8 cellular contexts compared by ENCODE assay signal in the genomic region with DNA sequence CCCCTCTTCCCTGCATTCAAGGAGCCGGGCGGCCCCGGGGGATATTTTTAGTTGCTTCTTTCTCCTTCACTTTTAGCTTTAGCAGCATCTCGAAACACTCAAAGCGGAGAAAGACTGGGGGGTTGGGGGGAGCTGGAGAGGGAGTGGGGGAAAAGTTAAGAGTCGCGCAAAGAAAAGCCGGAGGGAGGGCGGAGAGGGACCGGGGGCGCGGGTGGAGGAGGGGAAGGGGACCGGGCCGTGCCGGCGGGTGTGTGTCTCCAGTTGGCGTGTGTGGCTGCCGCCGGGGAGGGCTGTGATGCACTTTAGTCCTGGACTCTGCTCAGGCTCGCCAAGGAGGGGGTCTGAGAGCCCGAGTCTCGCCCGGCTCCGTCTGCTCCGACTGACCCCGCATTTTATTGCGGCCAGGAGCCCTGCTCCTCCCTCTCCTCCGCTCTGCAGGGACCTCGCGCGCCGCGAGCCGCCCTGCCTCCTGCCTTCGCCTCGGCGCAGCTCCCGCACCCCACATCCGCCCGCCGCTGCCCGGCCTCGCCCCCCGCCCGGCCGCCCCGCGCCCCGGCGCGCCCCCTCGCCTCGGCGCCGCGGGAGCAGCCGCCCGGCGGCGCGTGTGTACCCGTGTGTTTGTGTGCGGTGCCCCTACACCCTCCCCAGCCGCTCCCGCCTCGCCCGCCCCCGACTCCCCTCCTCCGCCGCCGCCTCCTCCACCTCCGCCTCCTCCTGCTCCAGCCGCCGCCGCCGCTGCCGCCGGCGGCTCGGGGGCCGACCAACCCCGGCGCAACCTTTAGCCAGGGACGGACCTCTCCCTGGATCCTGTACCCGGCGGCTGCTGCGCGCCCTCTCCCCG. TPM values are rescaled to one million over a fixed set of nuclear protein-coding genes. Genes with fewer than 3 reads are reported as not detected.
DNase-seq lines count a peak whose midpoint lies in the region; ATAC-seq and TF ChIP-seq lines count a peak whose summit lies in the region.

No MANE protein-coding gene starts in this region.

- H3K4me1 ChIP-seq in SJCRH30 (peaks cover 9% of the 10 kb centered on the region; the same call in 1 of the 2 replicates), osteoblast (ENCODE audit: insufficient read depth, low read length) (peaks cover 31% of the 10 kb centered on the region)

- no peaks in the 10 kb centered on the region for H3K27me3 Mint-ChIP-seq in activated naive CD8-positive, alpha-beta T cell treated with anti-CD3 and anti-CD28 coated beads for 36 hours
- peaks cover 8% of the 10 kb centered on the region for H3K27me3 Mint-ChIP-seq in type B pancreatic cell

- H3K4me2 ChIP-seq in osteoblast (ENCODE audit: insufficient read depth, low read length) = peak overlapping the region; percentile 90

- H3K4me3 ChIP-seq in SJCRH30 (peak overlapping the region; percentile 96), osteoblast (ENCODE audit: insufficient read depth, low read length) (peak overlapping the region; percentile 81)

- H3K36me3 ChIP-seq in SJCRH30 = no peaks in the 10 kb centered on the region
- H3K36me3 ChIP-seq in osteoblast (ENCODE audit: insufficient read depth, low read length) = no peaks in the 10 kb centered on the region

- H3K27ac ChIP-seq in SJCRH30 (peak overlapping the region; percentile 87), osteoblast (ENCODE audit: low read depth, low read length) (peak overlapping the region; percentile 56)

- H3K4me3 Mint-ChIP-seq in activated naive CD8-positive, alpha-beta T cell treated with anti-CD3 and anti-CD28 coated beads for 36 hours = peak overlapping the region; percentile 92
- peak overlapping the region; percentile 100 for H3K4me3 Mint-ChIP-seq in type B pancreatic cell

- H3K27ac Mint-ChIP-seq in activated naive CD8-positive, alpha-beta T cell treated with anti-CD3 and anti-CD28 coated beads for 36 hours = peak overlapping the region; percentile 96
- H3K27ac Mint-ChIP-seq in type B pancreatic cell = peak overlapping the region; percentile 98

- peak; percentile 0 for ATAC-seq in HG03196 (IDR thresholded peaks at IDR 0.05; ENCODE audit: unreplicated experiment)
- ATAC-seq in Right ventricle myocardium superior (ENCODE audit: poor library complexity) = peak; percentile 54

- DNase-seq in NCI-H1105 treated with DMSO at 0.1 percent for 48 hours (lab: John Stamatoyannopoulos, UW) (peak; percentile 31), NCI-H1105 (lab: John Stamatoyannopoulos, UW) (no peak), SJCRH30 (peak; percentile 70 to 71), Right ventricle myocardium superior (peak; percentile 75), osteoblast (ENCODE audit: insufficient read length, low spot score, missing footprints) (peak; percentile 95), type B pancreatic cell (ENCODE audit: extremely low spot score, unreplicated experiment) (peak; percentile 77)
- DNase-seq in activated naive CD8-positive, alpha-beta T cell treated with anti-CD3 and anti-CD28 coated beads for 36 hours = peak; percentile 56

- peak overlapping the region; percentile 44 for H2AFZ ChIP-seq in osteoblast (ENCODE audit: low read length)

- no peaks in the 10 kb centered on the region for H3K9me3 ChIP-seq in SJCRH30 (replicated peaks)
- no peaks in the 10 kb centered on the region for H3K9me3 ChIP-seq in osteoblast (ENCODE audit: low read depth, low read length)

- H3K27me3 ChIP-seq in SJCRH30 (no peaks in the 10 kb centered on the region), osteoblast (ENCODE audit: insufficient read depth, low read length) (no peaks in the 10 kb centered on the region)

- no peaks in the 10 kb centered on the region for H3K9me3 Mint-ChIP-seq in activated naive CD8-positive, alpha-beta T cell treated with anti-CD3 and anti-CD28 coated beads for 36 hours
- no peaks in the 10 kb centered on the region for H3K9me3 Mint-ChIP-seq in type B pancreatic cell

- no peaks in the 10 kb centered on the region for H4K20me1 ChIP-seq in osteoblast (ENCODE audit: insufficient read depth, low read length)

- TF ChIP-seq CTCF in osteoblast (IDR thresholded peaks at IDR 0.05; ENCODE audit: extremely low read depth, low read depth, low read length) (no peak), type B pancreatic cell (conservative IDR thresholded peaks at IDR 0.05) (no peak)

- H3K79me2 ChIP-seq in osteoblast (ENCODE audit: insufficient read depth, low read length) = peaks cover 41% of the 10 kb centered on the region

- intact Hi-C loops in Right ventricle myocardium superior (cut with DNase I) = loop anchor here (2.0 to 10.0 kb wide), 2 partner anchors 50 to 238 kb away; a partner anchor contains a TSS

- peaks cover 30% of the 10 kb centered on the region for H3K36me3 Mint-ChIP-seq in activated naive CD8-positive, alpha-beta T cell treated with anti-CD3 and anti-CD28 coated beads for 36 hours
- peaks cover 11% of the 10 kb centered on the region for H3K36me3 Mint-ChIP-seq in type B pancreatic cell

- peaks cover 45% of the 10 kb centered on the region for H3K4me1 Mint-ChIP-seq in activated naive CD8-positive, alpha-beta T cell treated with anti-CD3 and anti-CD28 coated beads for 36 hours
- peaks cover 39% of the 10 kb centered on the region for H3K4me1 Mint-ChIP-seq in type B pancreatic cell (ENCODE audit: unreplicated experiment)

RNA-seq across cellular contexts. Expression of a gene that starts 1.4 kb away (rescaled TPM):
- total RNA-seq in SJCRH30 (2014; rRNA removed; shearing (Covaris generic)) = 10.5 and 10.7 TPM in 2 replicates
- 10 to 100 TPM; 22.8 to 23.0 TPM for total RNA-seq in activated naive CD8-positive, alpha-beta T cell treated with anti-CD3 and anti-CD28 coated beads for 36 hours
- total RNA-seq in Right ventricle myocardium superior (13.0 TPM), osteoblast (16.3 and 20.0 TPM in 2 replicates), type B pancreatic cell (ENCODE audit: low replicate concordance) (22.4 and 39.9 TPM in 2 replicates)
